1 cellular context compared by ENCODE assay signal in genomic region chr12:77010637-77011548, GRCh38.
A peak's percentile ranks its signal among the peaks of the same experiment; 100 is the strongest.
TF ChIP-seq lines count a peak whose summit lies in the region.

No MANE protein-coding gene starts in this region.

TF ChIP-seq in HepG2, 621 proteins besides CTCF, POLR2A, EP300 and RAD21 (continued from another document):
- TF ChIP-seq ZFP91 (CRISPR knock-in tag; IDR thresholded peaks at IDR 0.05; ENCODE audit: borderline replicate concordance), result no peak
- no peak for TF ChIP-seq ZNF605 (CRISPR knock-in tag; IDR thresholded peaks at IDR 0.05)
- TF ChIP-seq DNMT1 (CRISPR knock-in tag; IDR thresholded peaks at IDR 0.05), result no peak
- no peak for TF ChIP-seq DPF2 (CRISPR knock-in tag; IDR thresholded peaks at IDR 0.05; ENCODE audit: borderline replicate concordance, low read depth)
- TF ChIP-seq CHCHD3 (CRISPR knock-in tag; IDR thresholded peaks at IDR 0.05), result no peak
- no peak for TF ChIP-seq GZF1 (CRISPR knock-in tag; IDR thresholded peaks at IDR 0.05)
- TF ChIP-seq MAZ (IDR thresholded peaks at IDR 0.05; ENCODE audit: borderline replicate concordance, low read depth, low read length), result no peak
- TF ChIP-seq MAZ (CRISPR knock-in tag; IDR thresholded peaks at IDR 0.05; ENCODE audit: low read depth), result no peak
- TF ChIP-seq ISL2 (CRISPR knock-in tag; IDR thresholded peaks at IDR 0.05), result no peak
- TF ChIP-seq SKIL (CRISPR knock-in tag; IDR thresholded peaks at IDR 0.05; ENCODE audit: borderline replicate concordance), result no peak
- 0 out of 2 replicates have a peak, but pooled peaks have one; percentile 8 for TF ChIP-seq SOX5 (CRISPR knock-in tag; IDR thresholded peaks at IDR 0.05; ENCODE audit: borderline replicate concordance)
- TF ChIP-seq ZBTB44 (CRISPR knock-in tag; IDR thresholded peaks at IDR 0.05), result no peak
- 0 out of 2 replicates have a peak, but pooled peaks have one; percentile 30 for TF ChIP-seq PPARG (CRISPR knock-in tag; conservative IDR thresholded peaks at IDR 0.05)
- TF ChIP-seq DMTF1 (CRISPR knock-in tag; IDR thresholded peaks at IDR 0.05), result no peak
- no peak for TF ChIP-seq NFIB (CRISPR knock-in tag; IDR thresholded peaks at IDR 0.05; ENCODE audit: borderline replicate concordance)
- peak; percentile 56 for TF ChIP-seq SMC3 (IDR thresholded peaks at IDR 0.05; ENCODE audit: low read length)
- TF ChIP-seq SOX13 (IDR thresholded peaks at IDR 0.05), result no peak
- peak in 1 of 2 experiments; percentile 20; a peak in 1 of 4 replicates for TF ChIP-seq SOX13 (CRISPR knock-in tag; conservative IDR thresholded peaks at IDR 0.05 in 1 of 2, IDR thresholded peaks at IDR 0.05 in 1 of 2)
- no peak for TF ChIP-seq ZNF280B (CRISPR knock-in tag; IDR thresholded peaks at IDR 0.05; ENCODE audit: borderline replicate concordance)
- no peak for TF ChIP-seq NKX3-1 (CRISPR knock-in tag; IDR thresholded peaks at IDR 0.05)
- TF ChIP-seq YEATS4 (CRISPR knock-in tag; IDR thresholded peaks at IDR 0.05; ENCODE audit: borderline replicate concordance), result no peak
